17 cellular contexts compared by ENCODE assay signal in the genomic region with DNA sequence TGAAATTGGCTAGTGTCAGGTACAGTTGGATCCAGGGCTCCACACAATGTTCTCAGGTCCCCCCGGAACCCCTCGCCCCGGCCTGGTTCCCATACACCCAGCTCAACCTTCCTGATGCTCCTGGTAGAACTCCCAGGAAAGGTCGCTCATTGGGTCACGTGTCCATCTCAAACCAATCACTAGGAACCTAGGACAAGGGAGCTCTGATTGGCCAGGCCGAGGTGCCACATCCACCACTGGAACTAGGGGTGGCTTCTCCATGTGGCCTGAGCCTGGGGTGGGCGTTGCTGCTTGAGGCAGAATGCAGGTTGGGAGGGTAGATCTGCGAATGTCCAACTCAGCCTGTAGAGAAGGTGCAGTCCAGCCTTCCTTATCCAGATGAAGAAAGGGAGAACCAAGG. TPM values are rescaled to one million over a fixed set of nuclear protein-coding genes. Genes with fewer than 3 reads are reported as not detected.
A peak's percentile ranks its signal among the peaks of the same experiment; 100 is the strongest.
DNase-seq lines count a peak whose midpoint lies in the region; ATAC-seq and TF ChIP-seq lines count a peak whose summit lies in the region.
"Had no signal": no experiment of that assay in that cellular context is flagged by ENCODE, and none has a peak within 500 bp of the region (broad histone marks: within the 10 kb centered on the region; RNA-seq: fewer than 3 reads in every experiment).

No MANE protein-coding gene starts in this region.

- H3K27ac ChIP-seq in HCT116 (ENCODE audit: low read depth, low read length): no peak overlapping the region
- H3K27ac ChIP-seq: BLaER1 had no signal

- H3K4me1 ChIP-seq in HCT116 (ENCODE audit: control insufficient read depth in 1 of 2, insufficient read depth in 2 of 2, low read length in 2 of 2): peaks cover 4 to 6% of the 10 kb centered on the region in 2 experiments; a peak in 3 of 4 replicates

- POLR2A ChIA-PET in HCT116 (lab: Charles Lee): no interaction called here
- POLR2A ChIA-PET in WTC11 (lab: Charles Lee): no interaction called here

- TF ChIP-seq RAD21 in HCT116 (IDR thresholded peaks at IDR 0.05; ENCODE audit: low read depth): no peak

- no TSS peak for BruUV-seq in HCT116 (replicated peaks; lab: Mats Ljungman, UMichigan)

- ATAC-seq in HCT116: peak; percentile 31; the same call in 1 of the 2 replicates
- ATAC-seq in WTC11: 0 out of 2 replicates have a peak, but pooled peaks have one; percentile 10
- ATAC-seq in GM21381 (IDR thresholded peaks at IDR 0.05; ENCODE audit: unreplicated experiment): no peak
- ATAC-seq: SK-N-SH treated with all-trans-retinoic acid at 6 μM for 48 hours, T-cell had no signal

- no peak overlapping the region for H3K9ac ChIP-seq in HCT116 (ENCODE audit: low read length)

- CTCF ChIA-PET in HCT116 (lab: Charles Lee): no interaction called here
- CTCF ChIA-PET in WTC11 (lab: Charles Lee): interaction anchor here (0.9 to 4.4 kb wide), 3 partner anchors 9 to 33 kb away, joined by 3 to 52 read pairs (median 19); no protein-coding TSS in a partner anchor

- no peak overlapping the region for H2AFZ ChIP-seq in HCT116 (ENCODE audit: low read depth, low read length, poor library complexity, severe bottlenecking)

- no peaks in the 10 kb centered on the region for H3K27me3 ChIP-seq in HCT116 (ENCODE audit: insufficient read depth, low read length)
- H3K27me3 ChIP-seq: BLaER1 had no signal

- no peaks in the 10 kb centered on the region for H3K9me3 Mint-ChIP-seq in WTC11
- H3K9me3 Mint-ChIP-seq: CD4-positive, alpha-beta memory T cell; T-cell had no signal

- TF ChIP-seq CTCF in HCT116 (IDR thresholded peaks at IDR 0.05 in 2 of 3, conservative IDR thresholded peaks at IDR 0.05 in 1 of 3; ENCODE audit: borderline replicate concordance in 1 of 3, insufficient read depth in 1 of 3, low read depth in 2 of 3, low read length in 2 of 3): no peak
- no peak for TF ChIP-seq CTCF in WTC11 (IDR thresholded peaks at IDR 0.05)

- TF ChIP-seq POLR2A in HCT116 (IDR thresholded peaks at IDR 0.05; ENCODE audit: borderline replicate concordance, extremely low read depth, insufficient read depth, insufficient read length): no peak

- H3K79me2 ChIP-seq in HCT116 (ENCODE audit: insufficient read depth, low read length): no peaks in the 10 kb centered on the region

- H4K20me1 ChIP-seq in HCT116 (ENCODE audit: insufficient read depth): no peaks in the 10 kb centered on the region

- H3K9me2 ChIP-seq in HCT116 (ENCODE audit: insufficient read depth): no peaks in the 10 kb centered on the region

- no peaks in the 10 kb centered on the region for H3K9me3 ChIP-seq in HCT116 (ENCODE audit: control insufficient read depth in 1 of 2, insufficient read depth in 1 of 2, low read depth in 1 of 2, low read length in 2 of 2)
- H3K9me3 ChIP-seq: BLaER1 had no signal

- H3K36me3 ChIP-seq in HCT116 (ENCODE audit: control insufficient read depth in 1 of 2, insufficient read depth in 2 of 2, low read length in 2 of 2): no peaks in the 10 kb centered on the region; a peak in 1 of 4 replicates

- no peak overlapping the region for H3K4me3 Mint-ChIP-seq in WTC11
- H3K4me3 Mint-ChIP-seq: CD4-positive, alpha-beta memory T cell; T-cell had no signal

- DNase-seq in Daoy (ENCODE audit: low read depth): peak; percentile 27
- DNase-seq in HCT116 (ENCODE audit: low read depth, low spot score): no peak
- DNase-seq in WTC11 (ENCODE audit: low spot score): no peak
- DNase-seq in AG08396 (ENCODE audit: low spot score): no peak
- DNase-seq in AG20443 (ENCODE audit: low spot score): no peak
- DNase-seq: CD4-positive, alpha-beta memory T cell; KBM-7; NCI-H1694 treated with DMSO at 0.1 percent for 48 hours; NCI-H510A; NCI-H748 treated with DMSO at 0.1 percent for 48 hours; SHP77 treated with DMSO at 0.1 percent for 48 hours; T-cell had no signal

- peaks cover 2% of the 10 kb centered on the region; the same call in 1 of the 2 replicates for H3K4me1 Mint-ChIP-seq in WTC11

- intact Hi-C loops in HCT116 (cut with micrococcal nuclease): no loop called here

- H3K36me3 Mint-ChIP-seq in WTC11: peaks cover under 1% of the 10 kb centered on the region

- H3K4me2 ChIP-seq in HCT116 (ENCODE audit: low read length): no peak overlapping the region
- H3K4me2 ChIP-seq: BLaER1 had no signal

- H3K4me3 ChIP-seq in HCT116 (replicated peaks in 1 of 2; ENCODE audit: low read depth in 1 of 2, low read length in 2 of 2): no peak overlapping the region
- H3K4me3 ChIP-seq: BLaER1 had no signal

- RAD21 ChIA-PET in HCT116 (lab: Charles Lee; ENCODE audit: low non-redundant PET in 1 of 2, low total read pairs in 2 of 2, uncharacterized antibody in 2 of 2, unreplicated experiment in 2 of 2): no interaction called here

- H3K27ac Mint-ChIP-seq in WTC11: no peak overlapping the region
- H3K27ac Mint-ChIP-seq: CD4-positive, alpha-beta memory T cell; T-cell had no signal

- peaks cover 20% of the 10 kb centered on the region for H3K27me3 Mint-ChIP-seq in WTC11 (ENCODE audit: low read depth)
- H3K27me3 Mint-ChIP-seq: CD4-positive, alpha-beta memory T cell; T-cell had no signal

TF ChIP-seq in HCT116, 20 proteins besides CTCF, POLR2A, EP300 and RAD21:
- TF ChIP-seq JUND (IDR thresholded peaks at IDR 0.05): no peak
- no peak for TF ChIP-seq ZFX (IDR thresholded peaks at IDR 0.05)
- TF ChIP-seq, protein P1, sequence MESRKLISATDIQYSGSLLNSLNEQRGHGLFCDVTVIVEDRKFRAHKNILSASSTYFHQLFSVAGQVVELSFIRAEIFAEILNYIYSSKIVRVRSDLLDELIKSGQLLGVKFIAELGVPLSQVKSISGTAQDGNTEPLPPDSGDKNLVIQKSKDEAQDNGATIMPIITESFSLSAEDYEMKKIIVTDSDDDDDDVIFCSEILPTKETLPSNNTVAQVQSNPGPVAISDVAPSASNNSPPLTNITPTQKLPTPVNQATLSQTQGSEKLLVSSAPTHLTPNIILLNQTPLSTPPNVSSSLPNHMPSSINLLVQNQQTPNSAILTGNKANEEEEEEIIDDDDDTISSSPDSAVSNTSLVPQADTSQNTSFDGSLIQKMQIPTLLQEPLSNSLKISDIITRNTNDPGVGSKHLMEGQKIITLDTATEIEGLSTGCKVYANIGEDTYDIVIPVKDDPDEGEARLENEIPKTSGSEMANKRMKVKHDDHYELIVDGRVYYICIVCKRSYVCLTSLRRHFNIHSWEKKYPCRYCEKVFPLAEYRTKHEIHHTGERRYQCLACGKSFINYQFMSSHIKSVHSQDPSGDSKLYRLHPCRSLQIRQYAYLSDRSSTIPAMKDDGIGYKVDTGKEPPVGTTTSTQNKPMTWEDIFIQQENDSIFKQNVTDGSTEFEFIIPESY (IDR thresholded peaks at IDR 0.05; ENCODE audit: extremely low read depth, insufficient replicate concordance, low read length): no peak
- no peak for TF ChIP-seq POLR2AphosphoS5 (IDR thresholded peaks at IDR 0.05; ENCODE audit: low read depth, low read length)
- no peak for TF ChIP-seq TCF7L2 (IDR thresholded peaks at IDR 0.05; ENCODE audit: borderline replicate concordance, extremely low read depth, insufficient read depth, insufficient read length)
- no peak for TF ChIP-seq SRF (IDR thresholded peaks at IDR 0.05; ENCODE audit: low read depth)
- no peak for TF ChIP-seq SIN3A (IDR thresholded peaks at IDR 0.05; ENCODE audit: low read depth)
- no peak for TF ChIP-seq CEBPB (IDR thresholded peaks at IDR 0.05; ENCODE audit: low read depth)

TF ChIP-seq in WTC11, 78 proteins besides CTCF, POLR2A, EP300 and RAD21:
- no peak for TF ChIP-seq FOXP1 (CRISPR knock-in tag; IDR thresholded peaks at IDR 0.05; ENCODE audit: borderline replicate concordance)
- TF ChIP-seq, protein P2, sequence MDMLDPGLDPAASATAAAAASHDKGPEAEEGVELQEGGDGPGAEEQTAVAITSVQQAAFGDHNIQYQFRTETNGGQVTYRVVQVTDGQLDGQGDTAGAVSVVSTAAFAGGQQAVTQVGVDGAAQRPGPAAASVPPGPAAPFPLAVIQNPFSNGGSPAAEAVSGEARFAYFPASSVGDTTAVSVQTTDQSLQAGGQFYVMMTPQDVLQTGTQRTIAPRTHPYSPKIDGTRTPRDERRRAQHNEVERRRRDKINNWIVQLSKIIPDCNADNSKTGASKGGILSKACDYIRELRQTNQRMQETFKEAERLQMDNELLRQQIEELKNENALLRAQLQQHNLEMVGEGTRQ (CRISPR knock-in tag; IDR thresholded peaks at IDR 0.05): peak; percentile 81
- TF ChIP-seq, protein P3, sequence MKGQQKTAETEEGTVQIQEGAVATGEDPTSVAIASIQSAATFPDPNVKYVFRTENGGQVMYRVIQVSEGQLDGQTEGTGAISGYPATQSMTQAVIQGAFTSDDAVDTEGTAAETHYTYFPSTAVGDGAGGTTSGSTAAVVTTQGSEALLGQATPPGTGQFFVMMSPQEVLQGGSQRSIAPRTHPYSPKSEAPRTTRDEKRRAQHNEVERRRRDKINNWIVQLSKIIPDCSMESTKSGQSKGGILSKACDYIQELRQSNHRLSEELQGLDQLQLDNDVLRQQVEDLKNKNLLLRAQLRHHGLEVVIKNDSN (CRISPR knock-in tag; IDR thresholded peaks at IDR 0.05): peak; percentile 72

RNA-seq across cellular contexts. Expression of a gene that starts 6.9 kb away (rescaled TPM):
- 0.06 TPM in 1 of 2 replicates, not detected in the other for total RNA-seq in Daoy (2014; rRNA removed; shearing (Covaris generic))
- total RNA-seq in HCT116 (2021; ENCODE audit: unreplicated experiment) (7.9 TPM), WTC11 (2021) (1.3 to 1.7 TPM (median 1.7 TPM) in 3 replicates)
- polyA plus RNA-seq in HCT116 (2012): 0.45 and 0.73 TPM in 2 replicates
- total RNA-seq: RPMI7951 had no signal

RNA-seq across cellular contexts. Expression of a gene that starts 15.0 kb away (rescaled TPM):
- total RNA-seq in Daoy (2014; rRNA removed; shearing (Covaris generic)): 7.8 and 18.7 TPM in 2 replicates
- total RNA-seq in HCT116 (2021; ENCODE audit: unreplicated experiment) (17.1 TPM), WTC11 (2021) (18.4 to 24.2 TPM (median 20.9 TPM) in 3 replicates)
- 7.0 and 9.9 TPM in 2 replicates for polyA plus RNA-seq in HCT116 (2012)

RNA-seq across cellular contexts. Expression of a gene that starts 15.1 kb away (rescaled TPM):
- 87.1 and 109 TPM in 2 replicates for total RNA-seq in Daoy (2014; rRNA removed; shearing (Covaris generic))
- total RNA-seq in HCT116 (2021; ENCODE audit: unreplicated experiment) (78.9 TPM), WTC11 (2021) (78.1 to 87.1 TPM (median 78.7 TPM) in 3 replicates)
- polyA plus RNA-seq in HCT116 (2012): 99.7 and 103 TPM in 2 replicates

RNA-seq across cellular contexts. Expression of a gene that starts 26.3 kb away (rescaled TPM):
- 25.1 and 31.3 TPM in 2 replicates for total RNA-seq in Daoy (2014; rRNA removed; shearing (Covaris generic))
- 45.3 TPM for total RNA-seq in HCT116 (2021; ENCODE audit: unreplicated experiment)
- 27.4 and 37.7 TPM in 2 replicates for polyA plus RNA-seq in HCT116 (2012)
- total RNA-seq in WTC11 (2021): 22.7 to 24.9 TPM (median 23.4 TPM) in 3 replicates

RNA-seq across cellular contexts. Expression of a gene that starts 34.8 kb away (rescaled TPM):
- 0.06 TPM in 1 of 2 replicates, not detected in the other for total RNA-seq in Daoy (2014; rRNA removed; shearing (Covaris generic))
- 0.07 TPM for total RNA-seq in HCT116 (2021; ENCODE audit: unreplicated experiment)
- 0.14 and 0.20 TPM in 2 replicates for polyA plus RNA-seq in HCT116 (2012)
- total RNA-seq in WTC11 (2021): 1.9 to 3.0 TPM (median 2.5 TPM) in 3 replicates
- total RNA-seq: CD4-positive, alpha-beta memory T cell; H4 had no signal
- polyA plus RNA-seq: CD4-positive, alpha-beta memory T cell had no signal
